ENCODE assay signal across 8 cellular contexts in the genomic region with DNA sequence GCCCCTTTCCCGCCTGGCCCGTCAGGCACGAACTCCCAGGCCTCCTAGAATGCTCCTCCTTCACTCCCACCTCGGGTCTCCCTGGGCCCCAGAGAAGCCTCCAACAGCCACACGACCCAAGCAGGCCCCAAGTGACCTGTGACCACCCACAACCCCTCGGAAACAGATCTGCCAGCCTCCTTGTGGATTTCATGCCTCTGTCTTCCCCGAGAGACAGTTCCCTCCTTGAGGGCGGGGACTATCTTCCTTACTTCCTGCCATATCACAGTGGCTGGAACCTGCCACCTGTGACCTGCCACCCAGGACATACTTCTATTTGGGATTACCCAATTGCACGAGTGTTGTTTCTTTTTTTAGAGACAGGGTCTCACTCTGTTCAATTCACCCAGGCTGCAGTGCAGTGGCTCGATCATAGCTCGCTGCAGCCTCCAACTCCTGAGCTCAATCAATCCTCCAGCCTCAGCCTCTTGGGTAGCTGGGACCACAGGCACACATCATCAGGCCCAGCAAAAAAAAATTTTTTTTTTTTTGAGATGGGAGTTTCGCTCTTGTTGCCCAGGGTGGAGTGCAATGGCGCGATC. TPM values are rescaled to one million over a fixed set of nuclear protein-coding genes. Genes with fewer than 3 reads are reported as not detected.
DNase-seq lines count a peak whose midpoint lies in the region; ATAC-seq and TF ChIP-seq lines count a peak whose summit lies in the region.

No MANE protein-coding gene starts in this region.

- no peaks in the 10 kb centered on the region for H3K27me3 ChIP-seq in CD4-positive, CD25-positive, alpha-beta regulatory T cell (ENCODE audit: control insufficient read depth, insufficient read depth, low read length)
- H3K27me3 ChIP-seq in mucosa of stomach (ENCODE audit: control insufficient read depth, insufficient read depth, low read length): no peaks in the 10 kb centered on the region

- peak overlapping the region; percentile 84 for H3K9ac ChIP-seq in mucosa of stomach (ENCODE audit: low read length)

- peaks cover 34% of the 10 kb centered on the region for H3K4me1 ChIP-seq in CD4-positive, CD25-positive, alpha-beta regulatory T cell (ENCODE audit: control insufficient read depth, insufficient read depth, low read length, poor library complexity, severe bottlenecking)
- peaks cover 28% of the 10 kb centered on the region for H3K4me1 ChIP-seq in mucosa of stomach (ENCODE audit: control insufficient read depth, insufficient read depth, low read length)

- no peak for ATAC-seq in CD4-positive, CD25-positive, alpha-beta regulatory T cell (ENCODE audit: low read depth in 2 of 2)
- ATAC-seq in activated naive CD4-positive, alpha-beta T cell treated with anti-CD3 and anti-CD28 coated beads, Interleukin-2, amount 50 U/mL, for 72 hours: peak in 1 of 2 donors; percentile 2
- ATAC-seq in HG03460 (IDR thresholded peaks at IDR 0.05; ENCODE audit: unreplicated experiment): no peak

- H3K9me3 ChIP-seq in CD4-positive, CD25-positive, alpha-beta regulatory T cell (ENCODE audit: control insufficient read depth in 2 of 2, low read length in 2 of 2): no peaks in the 10 kb centered on the region
- H3K9me3 ChIP-seq in mucosa of stomach (ENCODE audit: control insufficient read depth, low read length): no peaks in the 10 kb centered on the region

- H3K27ac Mint-ChIP-seq in CD4-positive, CD25-positive, alpha-beta regulatory T cell: peak overlapping the region; percentile 94 to 98 (median 96)
- H3K27ac Mint-ChIP-seq in activated naive CD4-positive, alpha-beta T cell treated with anti-CD3 and anti-CD28 coated beads, Interleukin-2, amount 50 U/mL, for 72 hours: peak overlapping the region; percentile 95 to 99

- 64 to 69% methylated on average over 13 of the region's 14 CpGs for WGBS in lower leg skin, 2 donors

- peaks cover 0 to 3% (median 0%) of the 10 kb centered on the region in 7 donors for H3K9me3 Mint-ChIP-seq in CD4-positive, CD25-positive, alpha-beta regulatory T cell
- H3K9me3 Mint-ChIP-seq in activated naive CD4-positive, alpha-beta T cell treated with anti-CD3 and anti-CD28 coated beads, Interleukin-2, amount 50 U/mL, for 72 hours: no peaks in the 10 kb centered on the region

- peaks cover 0 to 48% (median 19%) of the 10 kb centered on the region in 4 donors for H3K4me1 Mint-ChIP-seq in CD4-positive, CD25-positive, alpha-beta regulatory T cell

- intact Hi-C loops in lower leg skin (cut with DNase I; ENCODE audit: low total_unique reads): no loop called here

- H3K4me3 ChIP-seq in CD4-positive, CD25-positive, alpha-beta regulatory T cell (ENCODE audit: low read depth, low read length): peak overlapping the region; percentile 48
- H3K4me3 ChIP-seq in mucosa of stomach (ENCODE audit: low read length) (no peak overlapping the region), lower leg skin (ENCODE audit: low read depth, poor library complexity, severe bottlenecking) (no peak overlapping the region)

- H3K4me3 Mint-ChIP-seq in CD4-positive, CD25-positive, alpha-beta regulatory T cell: peak overlapping the region; percentile 85 to 92 (median 88)

- H3K36me3 ChIP-seq in CD4-positive, CD25-positive, alpha-beta regulatory T cell (ENCODE audit: control insufficient read depth, insufficient read depth, low read length): peaks cover 15% of the 10 kb centered on the region
- H3K36me3 ChIP-seq in mucosa of stomach (ENCODE audit: control insufficient read depth, insufficient read depth, low read length): no peaks in the 10 kb centered on the region

- peak overlapping the region; percentile 94 for H3K27ac ChIP-seq in CD4-positive, CD25-positive, alpha-beta regulatory T cell (ENCODE audit: insufficient read depth, low read length, poor library complexity, severe bottlenecking)

- DNase-seq in CD4-positive, CD25-positive, alpha-beta regulatory T cell: no peak
- DNase-seq in H4 (ENCODE audit: low spot score) (peak; percentile 65), globus pallidus (ENCODE audit: low spot score) (no peak), lower leg skin (ENCODE audit: low spot score in 2 of 2) (no peak), SIG-M5 treated with dmso at 0.1 percent for 504 hours (lab: John Stamatoyannopoulos, UW; ENCODE audit: unreplicated experiment) (no peak)
- DNase-seq in activated naive CD4-positive, alpha-beta T cell treated with anti-CD3 and anti-CD28 coated beads, Interleukin-2, amount 50 U/mL, for 72 hours (ENCODE audit: low spot score in 2 of 2): no peak

- no peaks in the 10 kb centered on the region for H3K27me3 Mint-ChIP-seq in CD4-positive, CD25-positive, alpha-beta regulatory T cell

- TF ChIP-seq POLR2A in lower leg skin (IDR thresholded peaks at IDR 0.05): no peak

- H3K36me3 Mint-ChIP-seq in CD4-positive, CD25-positive, alpha-beta regulatory T cell: peaks cover 12% of the 10 kb centered on the region
- peaks cover 6 to 11% of the 10 kb centered on the region in 2 donors for H3K36me3 Mint-ChIP-seq in activated naive CD4-positive, alpha-beta T cell treated with anti-CD3 and anti-CD28 coated beads, Interleukin-2, amount 50 U/mL, for 72 hours

- TF ChIP-seq CTCF in lower leg skin (IDR thresholded peaks at IDR 0.05): no peak

RNA-seq across cellular contexts. Expression of a gene that starts 25.9 kb away (rescaled TPM):
- 80.1 TPM for total RNA-seq in CD4-positive, CD25-positive, alpha-beta regulatory T cell
- polyA plus RNA-seq in CD4-positive, CD25-positive, alpha-beta regulatory T cell: under 1 TPM; 0.17 to 0.78 (median 0.59) TPM
- 16.3 and 33.1 TPM in 2 replicates for total RNA-seq in H4 (2014; rRNA removed; shearing (Covaris generic))
- total RNA-seq in activated naive CD4-positive, alpha-beta T cell treated with anti-CD3 and anti-CD28 coated beads, Interleukin-2, amount 50 U/mL, for 72 hours: 10 to 100 TPM; 46.9 to 47.7 TPM
- total RNA-seq in lower leg skin: 100 to 1,000 TPM in 1 of 4 donors, 10 to 100 TPM in 3; 79.9 to 160 (median 91.3) TPM
